Comparison of ENCODE assay signal across 8 cellular contexts in genomic region chr13:41061914-41062837, GRCh38. TPM values are rescaled to one million over a fixed set of nuclear protein-coding genes. Genes with fewer than 3 reads are reported as not detected.
DNase-seq lines count a peak whose midpoint lies in the region; ATAC-seq and TF ChIP-seq lines count a peak whose summit lies in the region.

No MANE protein-coding gene starts in this region.

- no CpG with 5 or more reads among the region's 24 CpGs for WGBS in trophoblast cell (ENCODE audit: extremely low coverage, insufficient coverage, insufficient read length)

- H3K27ac ChIP-seq in trophoblast cell (ENCODE audit: low read depth, low read length) = peak overlapping the region; percentile 99

- peak overlapping the region; percentile 92 for H3K14ac ChIP-seq in trophoblast cell (ENCODE audit: low read length)

- H3K4me1 ChIP-seq in trophoblast cell (ENCODE audit: control insufficient read depth in 1 of 2, insufficient read depth in 2 of 2, low read length in 2 of 2) = peaks cover 5 to 7% of the 10 kb centered on the region in 2 experiments

- peaks cover 38% of the 10 kb centered on the region for H3K4me1 Mint-ChIP-seq in activated T-helper 2 cell treated with anti-CD3 and anti-CD28 coated beads, Interferon-gamma antibody, Interleukin-2, Interleukin-4, amounts not matched to agents 10 μg/mL and 5 μg/mL and 100 μg/mL, durations not matched to agents 14 hours and 24 hours and 36 hours (ENCODE audit: low read depth)

- no peak overlapping the region for H3K23ac ChIP-seq in trophoblast cell (ENCODE audit: low read length)

- peak overlapping the region; percentile 76 for H2BK12ac ChIP-seq in trophoblast cell (ENCODE audit: low read length)

- H3K9me3 Mint-ChIP-seq in activated T-helper 2 cell treated with anti-CD3 and anti-CD28 coated beads, Interferon-gamma antibody, Interleukin-2, Interleukin-4, amounts not matched to agents 10 μg/mL and 5 μg/mL and 100 μg/mL, durations not matched to agents 14 hours and 24 hours and 36 hours = no peaks in the 10 kb centered on the region

- H3K27me3 Mint-ChIP-seq in activated T-helper 2 cell treated with anti-CD3 and anti-CD28 coated beads, Interferon-gamma antibody, Interleukin-2, Interleukin-4, amounts not matched to agents 10 μg/mL and 5 μg/mL and 100 μg/mL, durations not matched to agents 14 hours and 24 hours and 36 hours (ENCODE audit: low read depth) = no peaks in the 10 kb centered on the region

- peak overlapping the region; percentile 62 for H2AFZ ChIP-seq in trophoblast cell (ENCODE audit: insufficient read depth, low read length, poor library complexity)

- H3K27ac Mint-ChIP-seq in activated T-helper 2 cell treated with anti-CD3 and anti-CD28 coated beads, Interferon-gamma antibody, Interleukin-2, Interleukin-4, amounts not matched to agents 10 μg/mL and 5 μg/mL and 100 μg/mL, durations not matched to agents 14 hours and 24 hours and 36 hours = peak overlapping the region; percentile 100

- H3K36me3 ChIP-seq in trophoblast cell (ENCODE audit: control insufficient read depth in 1 of 2, insufficient read depth in 2 of 2, low read length in 2 of 2) = peaks cover 4 to 6% of the 10 kb centered on the region in 2 experiments

- peak overlapping the region; percentile 92 for H2BK120ac ChIP-seq in trophoblast cell (ENCODE audit: insufficient read depth, low read length, poor library complexity)

- H3K4me3 ChIP-seq in trophoblast cell (ENCODE audit: low read depth, low read length) = peak overlapping the region; percentile 85

- no peak for TF ChIP-seq RAD21 in Ishikawa (IDR thresholded peaks at IDR 0.05; ENCODE audit: low read depth)

- H4K91ac ChIP-seq in trophoblast cell (ENCODE audit: low read depth, low read length) = peak overlapping the region; percentile 92

- peaks cover 40% of the 10 kb centered on the region for H3K36me3 Mint-ChIP-seq in activated T-helper 2 cell treated with anti-CD3 and anti-CD28 coated beads, Interferon-gamma antibody, Interleukin-2, Interleukin-4, amounts not matched to agents 10 μg/mL and 5 μg/mL and 100 μg/mL, durations not matched to agents 14 hours and 24 hours and 36 hours (ENCODE audit: low read depth)

- no peak for TF ChIP-seq EP300 in Ishikawa (IDR thresholded peaks at IDR 0.05; ENCODE audit: borderline replicate concordance)

- no peaks in the 10 kb centered on the region for H3K9me3 ChIP-seq in trophoblast cell (ENCODE audit: insufficient read depth, low read depth, low read length)

- H4K8ac ChIP-seq in trophoblast cell (ENCODE audit: low read depth, low read length) = peak overlapping the region; percentile 91

- H2AK5ac ChIP-seq in trophoblast cell (ENCODE audit: low read length) = no peak overlapping the region

- peaks cover 22% of the 10 kb centered on the region for H3K79me1 ChIP-seq in trophoblast cell (ENCODE audit: low read length)

- H3K27me3 ChIP-seq in trophoblast cell (ENCODE audit: insufficient read depth, low read length) = no peaks in the 10 kb centered on the region

- peak overlapping the region; percentile 92 for H4K12ac ChIP-seq in trophoblast cell (ENCODE audit: low read depth, low read length)

- peak overlapping the region; percentile 95 for H3K4me3 Mint-ChIP-seq in activated T-helper 2 cell treated with anti-CD3 and anti-CD28 coated beads, Interferon-gamma antibody, Interleukin-2, Interleukin-4, amounts not matched to agents 10 μg/mL and 5 μg/mL and 100 μg/mL, durations not matched to agents 14 hours and 24 hours and 36 hours (ENCODE audit: low read depth)

- H3K79me2 ChIP-seq in trophoblast cell (ENCODE audit: control insufficient read depth, insufficient read depth, low read length, poor library complexity) = peaks cover 22% of the 10 kb centered on the region

- DNase-seq in DMS53 (lab: John Stamatoyannopoulos, UW) (peak; percentile 82), DMS53 treated with DMSO at 0.1 percent for 48 hours (lab: John Stamatoyannopoulos, UW; ENCODE audit: unreplicated experiment) (no peak), globus pallidus (ENCODE audit: low spot score) (peak; percentile 41), trophoblast cell (peak in 1 of 2 donors; percentile 85), HT-29 (ENCODE audit: low spot score) (no peak)
- no peak for DNase-seq in activated T-helper 2 cell treated with anti-CD3 and anti-CD28 coated beads, Interferon-gamma antibody, Interleukin-2, Interleukin-4, amounts not matched to agents 10 μg/mL and 5 μg/mL and 100 μg/mL, durations not matched to agents 14 hours and 24 hours and 36 hours (ENCODE audit: low spot score)

- H3K4ac ChIP-seq in trophoblast cell (ENCODE audit: low read depth, low read length) = peak overlapping the region; percentile 44

- peak; percentile 26 for ATAC-seq in GM21786 (IDR thresholded peaks at IDR 0.05; ENCODE audit: unreplicated experiment)

- H3K18ac ChIP-seq in trophoblast cell (ENCODE audit: low read length) = peak overlapping the region; percentile 93

- intact Hi-C loops in activated T-helper 2 cell treated with anti-CD3 and anti-CD28 coated beads, Interferon-gamma antibody, Interleukin-2, Interleukin-4, amounts not matched to agents 10 μg/mL and 5 μg/mL and 100 μg/mL, durations not matched to agents 14 hours and 24 hours and 36 hours (cut with micrococcal nuclease) = loop anchor here (1.0 to 2.0 kb wide), 7 partner anchors 57 to 395 kb away; partner anchors contain the start of genes KBTBD6, KBTBD7, NAA16 and RGCC

- H3K4me2 ChIP-seq in trophoblast cell (ENCODE audit: low read length) = peak overlapping the region; percentile 80

- H2BK5ac ChIP-seq in trophoblast cell (ENCODE audit: low read depth, low read length, poor library complexity) = peak overlapping the region; percentile 98

- H3K9ac ChIP-seq in trophoblast cell (ENCODE audit: low read length) = peak overlapping the region; percentile 93

TF ChIP-seq in Ishikawa, 13 proteins besides CTCF, POLR2A, EP300 and RAD21:
- TF ChIP-seq CEBPB (IDR thresholded peaks at IDR 0.05) (peak; percentile 84), USF1 (IDR thresholded peaks at IDR 0.05) (no peak), ZBTB7A (IDR thresholded peaks at IDR 0.05; ENCODE audit: low read depth) (no peak; the same call in 1 of the 2 replicates), TEAD4 (IDR thresholded peaks at IDR 0.05) (no peak), FOXM1 (IDR thresholded peaks at IDR 0.05; ENCODE audit: borderline replicate concordance, low read depth) (no peak), EGR1 (IDR thresholded peaks at IDR 0.05) (0 out of 2 replicates have a peak, but pooled peaks have one; percentile 1)
- TF ChIP-seq, protein P1, sequence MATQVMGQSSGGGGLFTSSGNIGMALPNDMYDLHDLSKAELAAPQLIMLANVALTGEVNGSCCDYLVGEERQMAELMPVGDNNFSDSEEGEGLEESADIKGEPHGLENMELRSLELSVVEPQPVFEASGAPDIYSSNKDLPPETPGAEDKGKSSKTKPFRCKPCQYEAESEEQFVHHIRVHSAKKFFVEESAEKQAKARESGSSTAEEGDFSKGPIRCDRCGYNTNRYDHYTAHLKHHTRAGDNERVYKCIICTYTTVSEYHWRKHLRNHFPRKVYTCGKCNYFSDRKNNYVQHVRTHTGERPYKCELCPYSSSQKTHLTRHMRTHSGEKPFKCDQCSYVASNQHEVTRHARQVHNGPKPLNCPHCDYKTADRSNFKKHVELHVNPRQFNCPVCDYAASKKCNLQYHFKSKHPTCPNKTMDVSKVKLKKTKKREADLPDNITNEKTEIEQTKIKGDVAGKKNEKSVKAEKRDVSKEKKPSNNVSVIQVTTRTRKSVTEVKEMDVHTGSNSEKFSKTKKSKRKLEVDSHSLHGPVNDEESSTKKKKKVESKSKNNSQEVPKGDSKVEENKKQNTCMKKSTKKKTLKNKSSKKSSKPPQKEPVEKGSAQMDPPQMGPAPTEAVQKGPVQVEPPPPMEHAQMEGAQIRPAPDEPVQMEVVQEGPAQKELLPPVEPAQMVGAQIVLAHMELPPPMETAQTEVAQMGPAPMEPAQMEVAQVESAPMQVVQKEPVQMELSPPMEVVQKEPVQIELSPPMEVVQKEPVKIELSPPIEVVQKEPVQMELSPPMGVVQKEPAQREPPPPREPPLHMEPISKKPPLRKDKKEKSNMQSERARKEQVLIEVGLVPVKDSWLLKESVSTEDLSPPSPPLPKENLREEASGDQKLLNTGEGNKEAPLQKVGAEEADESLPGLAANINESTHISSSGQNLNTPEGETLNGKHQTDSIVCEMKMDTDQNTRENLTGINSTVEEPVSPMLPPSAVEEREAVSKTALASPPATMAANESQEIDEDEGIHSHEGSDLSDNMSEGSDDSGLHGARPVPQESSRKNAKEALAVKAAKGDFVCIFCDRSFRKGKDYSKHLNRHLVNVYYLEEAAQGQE (IDR thresholded peaks at IDR 0.05; ENCODE audit: low read depth) = peak; percentile 25; the same call in 1 of the 2 replicates

RNA-seq across cellular contexts. Expression of gene WBP4, which starts 0.9 kb away (rescaled TPM):
- 13.3 and 13.8 TPM in 2 replicates for total RNA-seq in activated T-helper 2 cell treated with anti-CD3 and anti-CD28 coated beads, Interferon-gamma antibody, Interleukin-2, Interleukin-4, amounts not matched to agents 10 μg/mL and 5 μg/mL and 100 μg/mL, durations not matched to agents 14 hours and 24 hours and 36 hours
- polyA plus RNA-seq in trophoblast cell (2013) = 14.3 and 14.8 TPM in 2 replicates
- 3.7 and 5.4 TPM in 2 replicates for total RNA-seq in HT-29 (2014; rRNA removed; shearing (Covaris generic))

RNA-seq across cellular contexts. Expression of gene ELF1, which starts 43.1 kb away (rescaled TPM):
- total RNA-seq in activated T-helper 2 cell treated with anti-CD3 and anti-CD28 coated beads, Interferon-gamma antibody, Interleukin-2, Interleukin-4, amounts not matched to agents 10 μg/mL and 5 μg/mL and 100 μg/mL, durations not matched to agents 14 hours and 24 hours and 36 hours = 65.3 and 68.1 TPM in 2 replicates
- polyA plus RNA-seq in trophoblast cell (2013) = 55.9 and 56.2 TPM in 2 replicates
- 41.9 and 46.5 TPM in 2 replicates for total RNA-seq in HT-29 (2014; rRNA removed; shearing (Covaris generic))

Comparison
In these comparisons a context has a peak if more than half of its experiments do, and no peak if none do; other contexts are left out.
1. DNase-seq: peak in DMS53 (single experiment) and globus pallidus (single experiment); none in DMS53 treated with DMSO at 0.1 percent for 48 hours (single experiment), activated T-helper 2 cell treated with anti-CD3 and anti-CD28 coated beads, Interferon-gamma antibody, Interleukin-2, Interleukin-4, amounts not matched to agents 10 μg/mL and 5 μg/mL and 100 μg/mL, durations not matched to agents 14 hours and 24 hours and 36 hours (single experiment) and HT-29 (single experiment).